ENCODE assay signal across 14 cellular contexts in the genomic region with DNA sequence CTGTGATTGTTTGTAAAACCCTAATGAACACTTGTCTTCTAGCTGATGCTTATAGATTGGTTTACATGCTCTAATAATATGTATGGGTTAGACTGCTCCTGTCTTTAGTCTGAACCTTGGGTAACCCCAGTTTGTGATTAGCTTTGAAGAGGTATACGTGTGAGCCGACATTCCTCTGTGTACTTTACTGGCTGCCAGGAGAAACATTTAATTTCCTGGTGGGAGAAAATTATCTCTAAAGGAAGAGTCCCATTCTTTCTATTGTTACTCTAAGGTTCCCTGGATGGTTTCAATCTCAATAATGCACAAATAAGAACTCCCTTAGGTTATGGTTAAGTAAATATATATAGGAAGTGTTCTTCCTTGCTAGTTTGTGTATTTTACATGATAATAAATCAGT.
DNase-seq lines count a peak whose midpoint lies in the region; TF ChIP-seq lines count a peak whose summit lies in the region.
"Had no signal": no experiment of that assay in that cellular context is flagged by ENCODE, and none has a peak within 500 bp of the region (broad histone marks: within the 10 kb centered on the region; RNA-seq: fewer than 3 reads in every experiment).

No MANE protein-coding gene starts in this region.

- H2BK12ac ChIP-seq in neuronal stem cell (ENCODE audit: low read length): no peak overlapping the region

- no peaks in the 10 kb centered on the region for H3K79me2 ChIP-seq in ACC112 (ENCODE audit: control insufficient read depth, insufficient read depth, low read length, unreplicated experiment)

- H4K91ac ChIP-seq in neuronal stem cell (ENCODE audit: low read depth, low read length, poor library complexity): no peak overlapping the region

- H2BK120ac ChIP-seq in neuronal stem cell (ENCODE audit: low read depth, low read length): no peak overlapping the region

- no peak overlapping the region for H3K23ac ChIP-seq in neuronal stem cell (ENCODE audit: low read depth, low read length, poor library complexity)

- H2AK5ac ChIP-seq in neuronal stem cell (ENCODE audit: low read depth, low read length): no peak overlapping the region

- H3K27me3 ChIP-seq in ACC112 (ENCODE audit: insufficient read depth, low read length): no peaks in the 10 kb centered on the region
- no peaks in the 10 kb centered on the region for H3K27me3 ChIP-seq in neuronal stem cell (ENCODE audit: control insufficient read depth in 3 of 3, insufficient read depth in 3 of 3, low read depth in 1 of 3, low read length in 3 of 3)
- no peaks in the 10 kb centered on the region for H3K27me3 ChIP-seq in sigmoid colon
- H3K27me3 ChIP-seq: BE2C had no signal

- TF ChIP-seq POLR2A in sigmoid colon (IDR thresholded peaks at IDR 0.05): no peak

- no peak overlapping the region for H3K27ac ChIP-seq in ACC112 (ENCODE audit: low read depth, low read length)
- no peak overlapping the region for H3K27ac ChIP-seq in neuronal stem cell (replicated peaks; ENCODE audit: low read length)
- H3K27ac ChIP-seq in sigmoid colon: no peak overlapping the region
- H3K27ac ChIP-seq: C4-2B, HL-60 had no signal

- no peak overlapping the region for H4K8ac ChIP-seq in neuronal stem cell (ENCODE audit: low read depth, low read length)

- H2BK15ac ChIP-seq in neuronal stem cell (ENCODE audit: low read length): no peak overlapping the region

- H3K4ac ChIP-seq in neuronal stem cell (ENCODE audit: low read length): no peak overlapping the region

- H3K4me3 ChIP-seq in ACC112 (ENCODE audit: low read depth, low read length): no peak overlapping the region
- H3K4me3 ChIP-seq in neuronal stem cell (ENCODE audit: low read length in 2 of 2): no peak overlapping the region
- no peak overlapping the region for H3K4me3 ChIP-seq in sigmoid colon
- H3K4me3 ChIP-seq: HAP-1 had no signal

- H3K9ac ChIP-seq in neuronal stem cell (ENCODE audit: low read depth, low read length, poor library complexity): no peak overlapping the region

- H3K9me3 ChIP-seq in neuronal stem cell (replicated peaks in 1 of 2; ENCODE audit: control insufficient read depth in 2 of 2, insufficient read depth in 1 of 2, low read depth in 1 of 2, low read length in 2 of 2): no peaks in the 10 kb centered on the region
- H3K9me3 ChIP-seq in sigmoid colon: peaks cover 0 to 7% (median 2%) of the 10 kb centered on the region in 4 donors
- H3K9me3 ChIP-seq: BE2C, HAP-1 had no signal

- no peak overlapping the region for H3K4me2 ChIP-seq in neuronal stem cell (ENCODE audit: insufficient read depth, low read length, poor library complexity, severe bottlenecking)

- H3K18ac ChIP-seq in neuronal stem cell (ENCODE audit: low read length): no peak overlapping the region

- H3K4me1 ChIP-seq in ACC112 (ENCODE audit: control insufficient read depth, insufficient read depth, low read length, unreplicated experiment) (peaks cover 15% of the 10 kb centered on the region), neuronal stem cell (ENCODE audit: control insufficient read depth in 2 of 2, insufficient read depth in 1 of 2, low read depth in 1 of 2, low read length in 2 of 2) (no peaks in the 10 kb centered on the region), sigmoid colon (no peaks in the 10 kb centered on the region)
- H3K4me1 ChIP-seq: BE2C, HAP-1 had no signal

- TF ChIP-seq CTCF in sigmoid colon (IDR thresholded peaks at IDR 0.05): no peak

- no peaks in the 10 kb centered on the region for H3K79me1 ChIP-seq in neuronal stem cell (ENCODE audit: low read depth, low read length)

- H3K36me3 ChIP-seq in ACC112 (ENCODE audit: insufficient read depth, low read length) (no peaks in the 10 kb centered on the region), neuronal stem cell (replicated peaks in 1 of 2; ENCODE audit: control insufficient read depth in 2 of 2, insufficient read depth in 2 of 2, low read length in 2 of 2) (no peaks in the 10 kb centered on the region), sigmoid colon (no peaks in the 10 kb centered on the region)
- H3K36me3 ChIP-seq: BE2C, HAP-1 had no signal

- TF ChIP-seq EP300 in sigmoid colon (IDR thresholded peaks at IDR 0.05): no peak

- no peak overlapping the region for H3K14ac ChIP-seq in neuronal stem cell (ENCODE audit: low read length)

- WGBS in neuronal stem cell (ENCODE audit: extremely low coverage in 2 of 2, insufficient read length in 2 of 2, insufficient replicate concordance in 1 of 2), 2 donors: no CpG with 5 or more reads among the region's 2 CpGs
- WGBS in sigmoid colon, 2 donors: 25 to 74% methylated on average over 2 of the region's 2 CpGs

- no peak overlapping the region for H2BK5ac ChIP-seq in neuronal stem cell (ENCODE audit: low read length)

- DNase-seq in NCI-H146 treated with DMSO at 0.1 percent for 48 hours (lab: John Stamatoyannopoulos, UW; ENCODE audit: unreplicated experiment): peak; percentile 4
- peak; percentile 40 for DNase-seq in dermis blood vessel endothelial cell
- no peak for DNase-seq in neuronal stem cell (ENCODE audit: low spot score)
- DNase-seq in sigmoid colon: no peak
- DNase-seq in AML-193 (lab: John Stamatoyannopoulos, UW): no peak
- DNase-seq in DMS 273 treated with DMSO at 0.1 percent for 48 hours (lab: John Stamatoyannopoulos, UW): no peak
- DNase-seq: BE2C; CD4-positive, alpha-beta memory T cell; DND-41; GDM1 had no signal

- H2AFZ ChIP-seq in ACC112 (ENCODE audit: low read length, unreplicated experiment) (peak overlapping the region; percentile 41), neuronal stem cell (ENCODE audit: low read length) (peak overlapping the region; percentile 44)

- intact Hi-C loops in sigmoid colon (cut with DNase I): no loop called here

Comparison
In these comparisons a context has a peak if more than half of its experiments do, and no peak if none do; other contexts are left out.
1. DNase-seq: peak in NCI-H146 treated with DMSO at 0.1 percent for 48 hours (single experiment) and dermis blood vessel endothelial cell (single experiment); none in neuronal stem cell (single experiment), sigmoid colon (single experiment), AML-193 (0 of 2) and DMS 273 treated with DMSO at 0.1 percent for 48 hours (single experiment).